ENCODE assay signal across 11 cellular contexts in genomic region chr3:54935869-54936268, GRCh38. TPM values are rescaled to one million over a fixed set of nuclear protein-coding genes. Genes with fewer than 3 reads are reported as not detected.
"Had no signal": no experiment of that assay in that cellular context is flagged by ENCODE, and none has a peak within 500 bp of the region (broad histone marks: within the 10 kb centered on the region; RNA-seq: fewer than 3 reads in every experiment).

No MANE protein-coding gene starts in this region.

- H3K4me2 ChIP-seq: KMS-11 had no signal

- DNase-seq: IMR-90, Karpas-422, KBM-7, KG1 had no signal

- H3K4me1 Mint-ChIP-seq: IgD-negative memory B cell had no signal

- H3K27ac ChIP-seq: HL-60, KMS-11 had no signal

- H3K9ac ChIP-seq: KMS-11 had no signal

- FAIRE-seq: HepG2, HTR-8/SVneo had no signal

- H3K36me3 Mint-ChIP-seq: IgD-negative memory B cell had no signal

- H3K4me3 Mint-ChIP-seq: IgD-negative memory B cell had no signal

- H3K27ac Mint-ChIP-seq: IgD-negative memory B cell had no signal

- ATAC-seq: HepG2 had no signal

RNA-seq across cellular contexts. Expression of gene LRTM1, which starts 8.0 kb away (rescaled TPM):
- total RNA-seq: HepG2, HT-29, HT1080, IMR-90 had no signal
- polyA plus RNA-seq: HepG2, IgD-negative memory B cell, IMR-90 had no signal
